Comparison of ENCODE assay signal across 18 cellular contexts in genomic region chr21:45258476-45258875, GRCh38. TPM values are rescaled to one million over a fixed set of nuclear protein-coding genes. Genes with fewer than 3 reads are reported as not detected.
A peak's percentile ranks its signal among the peaks of the same experiment; 100 is the strongest.
DNase-seq lines count a peak whose midpoint lies in the region; TF ChIP-seq lines count a peak whose summit lies in the region.
"Had no signal": no experiment of that assay in that cellular context is flagged by ENCODE, and none has a peak within 500 bp of the region (broad histone marks: within the 10 kb centered on the region; RNA-seq: fewer than 3 reads in every experiment).

No MANE protein-coding gene starts in this region.

- CTCF ChIA-PET in activated naive CD4-positive, alpha-beta T cell treated with anti-CD3 and anti-CD28 coated beads for 36 hours (lab: Charles Lee) = no interaction called here

- no peak for TF ChIP-seq POLR2A in suprapubic skin (IDR thresholded peaks at IDR 0.05)

- no peak overlapping the region for H3K27ac Mint-ChIP-seq in activated naive CD4-positive, alpha-beta T cell treated with anti-CD3 and anti-CD28 coated beads for 36 hours
- H3K27ac Mint-ChIP-seq: activated naive CD4-positive, alpha-beta T cell treated with anti-CD3 and anti-CD28 coated beads, Interleukin-2, amount 50 U/mL, for 24 hours; CD8-positive, alpha-beta memory T cell; dendritic cell treated with granulocyte-macrophage colony-stimulating factor and Interleukin-4, amounts not matched to agents 40 ng/mL and 50 ng/mL, for 4 days; IgD-negative memory B cell; nephron progenitor cell had no signal

- H3K4me1 ChIP-seq in suprapubic skin = peaks cover 3% of the 10 kb centered on the region

- 74% methylated on average over 19 of the region's 19 CpGs for WGBS in suprapubic skin

- peaks cover 9% of the 10 kb centered on the region for H3K4me1 Mint-ChIP-seq in activated naive CD4-positive, alpha-beta T cell treated with anti-CD3 and anti-CD28 coated beads for 36 hours (ENCODE audit: low read depth)
- H3K4me1 Mint-ChIP-seq: activated naive CD4-positive, alpha-beta T cell treated with anti-CD3 and anti-CD28 coated beads, Interleukin-2, amount 50 U/mL, for 24 hours had no signal

- no peak overlapping the region for H3K4me3 ChIP-seq in suprapubic skin

- no peak for TF ChIP-seq EP300 in suprapubic skin (IDR thresholded peaks at IDR 0.05)

- peaks cover 55% of the 10 kb centered on the region for H3K27me3 ChIP-seq in suprapubic skin

- no peak overlapping the region for H3K4me3 Mint-ChIP-seq in activated naive CD4-positive, alpha-beta T cell treated with anti-CD3 and anti-CD28 coated beads for 36 hours
- H3K4me3 Mint-ChIP-seq: activated naive CD4-positive, alpha-beta T cell treated with anti-CD3 and anti-CD28 coated beads, Interleukin-2, amount 50 U/mL, for 24 hours; CD8-positive, alpha-beta memory T cell; dendritic cell treated with granulocyte-macrophage colony-stimulating factor and Interleukin-4, amounts not matched to agents 40 ng/mL and 50 ng/mL, for 4 days; IgD-negative memory B cell; nephron progenitor cell had no signal

- no peak for TF ChIP-seq CTCF in suprapubic skin (IDR thresholded peaks at IDR 0.05)

- peaks cover 9% of the 10 kb centered on the region for H3K27me3 Mint-ChIP-seq in activated naive CD4-positive, alpha-beta T cell treated with anti-CD3 and anti-CD28 coated beads for 36 hours (ENCODE audit: low read depth)

- no peaks in the 10 kb centered on the region for H3K36me3 Mint-ChIP-seq in activated naive CD4-positive, alpha-beta T cell treated with anti-CD3 and anti-CD28 coated beads for 36 hours (ENCODE audit: low read depth)
- H3K36me3 Mint-ChIP-seq: IgD-negative memory B cell had no signal

- no peaks in the 10 kb centered on the region for H3K9me3 Mint-ChIP-seq in activated naive CD4-positive, alpha-beta T cell treated with anti-CD3 and anti-CD28 coated beads for 36 hours
- H3K9me3 Mint-ChIP-seq: activated naive CD4-positive, alpha-beta T cell treated with anti-CD3 and anti-CD28 coated beads, Interleukin-2, amount 50 U/mL, for 24 hours; CD8-positive, alpha-beta memory T cell; dendritic cell treated with granulocyte-macrophage colony-stimulating factor and Interleukin-4, amounts not matched to agents 40 ng/mL and 50 ng/mL, for 4 days; IgD-negative memory B cell; nephron progenitor cell had no signal

- H3K27ac ChIP-seq in suprapubic skin = no peak overlapping the region

- H3K9me3 ChIP-seq in suprapubic skin = no peaks in the 10 kb centered on the region

- peak; percentile 50 for DNase-seq in activated CD8-positive, alpha-beta memory T cell treated with anti-CD3 and anti-CD28 coated beads for 24 hours
- DNase-seq in activated CD8-positive, alpha-beta memory T cell treated with anti-CD3 and anti-CD28 coated beads, Interleukin-2, amount 50 U/mL, for 4 hours = no peak
- DNase-seq in NCI-H69 (lab: John Stamatoyannopoulos, UW) = peak; percentile 79
- DNase-seq in kidney tubule cell (ENCODE audit: low spot score) = peak; percentile 42
- DNase-seq in suprapubic skin (ENCODE audit: low spot score in 2 of 2) = peak; percentile 54 to 77
- DNase-seq in NCI-H1105 (lab: John Stamatoyannopoulos, UW) = no peak
- no peak for DNase-seq in epidermal melanocyte (ENCODE audit: insufficient read length, low spot score)
- no peak for DNase-seq in activated naive CD4-positive, alpha-beta T cell treated with anti-CD3 and anti-CD28 coated beads for 36 hours
- DNase-seq: activated CD4-positive, alpha-beta T cell treated with anti-CD3 and anti-CD28 coated beads, Interleukin-2, amount 50 U/mL, for 1 hour; activated T-cell treated with anti-CD3 and anti-CD28 coated beads, Interleukin-2, amount 50 U/mL, for 1 hour; CD8-positive, alpha-beta memory T cell; NCI-H2107; NCI-H526; nephron progenitor cell; stimulated activated naive CD4-positive, alpha-beta T cell had no signal

- intact Hi-C loops in activated naive CD4-positive, alpha-beta T cell treated with anti-CD3 and anti-CD28 coated beads for 36 hours (cut with micrococcal nuclease) = no loop called here

- H3K36me3 ChIP-seq in suprapubic skin = peaks cover 6% of the 10 kb centered on the region

RNA-seq across cellular contexts. Expression of gene POFUT2, which starts 29.2 kb away (rescaled TPM):
- total RNA-seq in suprapubic skin = 10 to 100 TPM; 10.7 to 46.9 (median 20.0) TPM
- total RNA-seq in activated naive CD4-positive, alpha-beta T cell treated with anti-CD3 and anti-CD28 coated beads for 36 hours = 10 to 100 TPM; 14.4 to 15.9 TPM

Comparison
In these comparisons a context has a peak if more than half of its experiments do, and no peak if none do; other contexts are left out.
1. DNase-seq: peak in activated CD8-positive, alpha-beta memory T cell treated with anti-CD3 and anti-CD28 coated beads for 24 hours (single experiment), NCI-H69 (single experiment), kidney tubule cell (single experiment) and suprapubic skin (2 of 2); none in activated CD8-positive, alpha-beta memory T cell treated with anti-CD3 and anti-CD28 coated beads, Interleukin-2, amount 50 U/mL, for 4 hours (single experiment), NCI-H1105 (single experiment), epidermal melanocyte (single experiment) and activated naive CD4-positive, alpha-beta T cell treated with anti-CD3 and anti-CD28 coated beads for 36 hours (single experiment).